In genomic region chr15:52287114-52287513, GRCh38 we compare ENCODE assay signal across 31 cellular contexts. TPM values are rescaled to one million over a fixed set of nuclear protein-coding genes. Genes with fewer than 3 reads are reported as not detected.
DNase-seq lines count a peak whose midpoint lies in the region; ATAC-seq, FAIRE-seq and TF ChIP-seq lines count a peak whose summit lies in the region.
"Had no signal": no experiment of that assay in that cellular context is flagged by ENCODE, and none has a peak within 500 bp of the region (broad histone marks: within the 10 kb centered on the region; RNA-seq: fewer than 3 reads in every experiment).

No MANE protein-coding gene starts in this region.

- H3K4me3 Mint-ChIP-seq in Caco-2 (ENCODE audit: unreplicated experiment): peak overlapping the region; percentile 61
- H3K4me3 Mint-ChIP-seq: CD4-positive, alpha-beta T cell; stimulated activated naive CD8-positive, alpha-beta T cell treated with anti-CD3 and anti-CD28 coated beads, Interleukin-15, amount 100 ng/mL, for 72 hours; T-helper 2 cell treated with Interferon-gamma antibody and Interleukin-4, amounts not matched to agents 5 μg/mL and 100 μg/mL, for 36 hours had no signal

- H3K36me3 ChIP-seq in Caco-2 (ENCODE audit: control insufficient read depth, insufficient read depth, low read length) (no peaks in the 10 kb centered on the region), small intestine (ENCODE audit: control insufficient read depth in 2 of 2, insufficient read depth in 2 of 2, low read length in 2 of 2) (no peaks in the 10 kb centered on the region)
- H3K36me3 ChIP-seq: esophagus muscularis mucosa, neutrophil, spleen, uterus had no signal

- WGBS in small intestine, 3 donors: 51 to 72% (median 54%) methylated on average over 7 of the region's 7 CpGs

- no TSS peak for BruUV-seq in Caco-2 (replicated peaks; lab: Mats Ljungman, UMichigan)

- intact Hi-C loops in Caco-2 (cut with micrococcal nuclease; ENCODE audit: unreplicated experiment): no loop called here

- H3K4me1 Mint-ChIP-seq in Caco-2 (ENCODE audit: low read depth, unreplicated experiment): peaks cover 48% of the 10 kb centered on the region

- no peaks in the 10 kb centered on the region for H3K9me3 Mint-ChIP-seq in Caco-2 (ENCODE audit: unreplicated experiment)
- H3K9me3 Mint-ChIP-seq: CD4-positive, alpha-beta T cell; stimulated activated naive CD8-positive, alpha-beta T cell treated with anti-CD3 and anti-CD28 coated beads, Interleukin-15, amount 100 ng/mL, for 72 hours; T-helper 2 cell treated with Interferon-gamma antibody and Interleukin-4, amounts not matched to agents 5 μg/mL and 100 μg/mL, for 36 hours had no signal

- H3K36me3 Mint-ChIP-seq in Caco-2 (ENCODE audit: insufficient read depth, unreplicated experiment): peaks cover 17% of the 10 kb centered on the region

- peaks cover 35% of the 10 kb centered on the region for H3K4me1 ChIP-seq in Caco-2
- no peaks in the 10 kb centered on the region for H3K4me1 ChIP-seq in foreskin keratinocyte
- H3K4me1 ChIP-seq in small intestine (ENCODE audit: control insufficient read depth in 2 of 2, insufficient read depth in 1 of 2, low read depth in 1 of 2, low read length in 1 of 2): peaks cover 4 to 6% of the 10 kb centered on the region in 2 donors
- H3K4me1 ChIP-seq: esophagus muscularis mucosa, spleen, uterus had no signal

- DNase-seq in Caco-2 (no peak), RWPE1 (ENCODE audit: low spot score) (peak; percentile 10), foreskin keratinocyte (peak in 1 of 2 donors; percentile 13), small intestine (peak; percentile 52), RCC 7860 (ENCODE audit: low spot score) (no peak), NAMALWA (ENCODE audit: low spot score) (no peak), NCI-H1436 treated with DMSO at 0.1 percent for 48 hours (lab: John Stamatoyannopoulos, UW) (no peak)
- DNase-seq: activated CD4-positive, alpha-beta T cell treated with anti-CD3 and anti-CD28 coated beads, Interleukin-2, amount 50 U/mL, for 4 hours; activated T-cell treated with anti-CD3 and anti-CD28 coated beads for 4 hours; amygdala; CD4-positive, alpha-beta T cell; central memory CD4-positive, alpha-beta T cell; DMS153; GF-D8; GM23248; left cardiac atrium; MM.1S; NCI-H187 treated with DMSO at 0.1 percent for 48 hours; NCI-H2227 treated with DMSO at 0.1 percent for 48 hours; RPMI8226; spleen; stimulated activated CD4-positive, alpha-beta T cell treated with anti-CD3 and anti-CD28 coated beads, Interleukin-4, amount 100 ng/mL, for 24 hours; stimulated activated naive CD8-positive, alpha-beta T cell treated with anti-CD3 and anti-CD28 coated beads, Interleukin-15, amount 100 ng/mL, for 72 hours; uterus had no signal

- CTCF ChIA-PET in Caco-2 (lab: Charles Lee) (no interaction called here), RWPE1 (lab: Yijun Ruan, JAX) (no interaction called here)

- peak; percentile 48 for ATAC-seq in foreskin keratinocyte
- no peak for ATAC-seq in HG02970 (IDR thresholded peaks at IDR 0.05; ENCODE audit: low FRiP score, unreplicated experiment)
- ATAC-seq: GM12878; left cardiac atrium; SK-N-SH treated with all-trans-retinoic acid at 6 μM for 48 hours; stimulated activated naive CD8-positive, alpha-beta T cell treated with anti-CD3 and anti-CD28 coated beads, Interleukin-15, amount 100 ng/mL, for 72 hours had no signal

- no peaks in the 10 kb centered on the region for H3K27me3 Mint-ChIP-seq in Caco-2 (ENCODE audit: insufficient read depth, unreplicated experiment)

- H3K9me3 ChIP-seq in Caco-2 (no peaks in the 10 kb centered on the region), small intestine (ENCODE audit: control insufficient read depth, low read depth) (no peaks in the 10 kb centered on the region)
- H3K9me3 ChIP-seq: esophagus muscularis mucosa, neutrophil, spleen, uterus had no signal

- H3K4me3 ChIP-seq in Caco-2 (ENCODE audit: low read depth, low read length): no peak overlapping the region
- H3K4me3 ChIP-seq in small intestine (ENCODE audit: low read depth in 1 of 2, low read length in 2 of 2): no peak overlapping the region
- H3K4me3 ChIP-seq: esophagus muscularis mucosa, GM12878, GM23248, spleen, uterus had no signal

- no peaks in the 10 kb centered on the region for H3K27me3 ChIP-seq in Caco-2 (replicated peaks; ENCODE audit: control insufficient read depth, insufficient read depth, low read length)
- H3K27me3 ChIP-seq in foreskin keratinocyte: no peaks in the 10 kb centered on the region
- no peaks in the 10 kb centered on the region for H3K27me3 ChIP-seq in small intestine (ENCODE audit: control insufficient read depth in 2 of 2, insufficient read depth in 2 of 2, low read length in 2 of 2)
- H3K27me3 ChIP-seq: esophagus muscularis mucosa, spleen, uterus had no signal

- POLR2A ChIA-PET in Caco-2 (lab: Charles Lee) (no interaction called here), RWPE1 (lab: Yijun Ruan, JAX; ENCODE audit: low non-redundant PET) (no interaction called here)

- FAIRE-seq in small intestine (lab: Jason Lieb, UNC): no peak
- FAIRE-seq in RCC 7860 (lab: Jason Lieb, UNC): no peak
- FAIRE-seq: GM12878, GM19239 had no signal

- no peak overlapping the region for H3K27ac ChIP-seq in RWPE1
- no peak overlapping the region for H3K27ac ChIP-seq in foreskin keratinocyte
- no peak overlapping the region for H3K27ac ChIP-seq in small intestine (ENCODE audit: low read depth in 1 of 2, low read length in 1 of 2)
- H3K27ac ChIP-seq: esophagus muscularis mucosa, GM23248, neutrophil, spleen, uterus had no signal

- TF ChIP-seq CTCF in Caco-2 (IDR thresholded peaks at IDR 0.05; ENCODE audit: insufficient read depth in 1 of 2, low read depth in 1 of 2, low read length in 1 of 2, severe bottlenecking in 1 of 2, unreplicated experiment in 1 of 2): no peak
- TF ChIP-seq CTCF in RWPE1 (conservative IDR thresholded peaks at IDR 0.05; ENCODE audit: low read depth): no peak
- TF ChIP-seq CTCF in foreskin keratinocyte (conservative IDR thresholded peaks at IDR 0.05): no peak

- H3K27ac Mint-ChIP-seq in Caco-2 (ENCODE audit: unreplicated experiment): peak overlapping the region; percentile 90
- H3K27ac Mint-ChIP-seq: CD4-positive, alpha-beta T cell; T-helper 2 cell treated with Interferon-gamma antibody and Interleukin-4, amounts not matched to agents 5 μg/mL and 100 μg/mL, for 36 hours had no signal

RNA-seq across cellular contexts. Expression of gene MYO5C, which starts 8.5 kb away (rescaled TPM):
- total RNA-seq in Caco-2 (2022) (29.2 and 33.5 TPM in 2 replicates), foreskin keratinocyte (0.28 and 0.37 TPM in 2 replicates)
- polyA plus RNA-seq in foreskin keratinocyte (0.08 and 0.28 TPM in 2 replicates), small intestine (10 to 100 TPM in 1 of 3 donors, 1 to 10 TPM in 2; 2.4 to 10.4 (median 3.1) TPM)
- total RNA-seq: GM23248 had no signal
- polyA plus RNA-seq: GM23248 had no signal

Comparison
In these comparisons a context has a peak if more than half of its experiments do, and no peak if none do; other contexts are left out.
1. DNase-seq: peak in RWPE1 (single experiment) and small intestine (single experiment); none in Caco-2 (0 of 2), RCC 7860 (single experiment), NAMALWA (single experiment) and NCI-H1436 treated with DMSO at 0.1 percent for 48 hours (single experiment).
2. RNA of gene MYO5C, which starts 8.5 kb away (total RNA-seq): 29.2 to 33.5 TPM in Caco-2; 0.28 to 0.37 TPM in foreskin keratinocyte; every median in the first group is over 10 times any median in the second.